20 cellular contexts compared by ENCODE assay signal in genomic region chr22:29061773-29062172, GRCh38. TPM values are rescaled to one million over a fixed set of nuclear protein-coding genes. Genes with fewer than 3 reads are reported as not detected.
"Had no signal": no experiment of that assay in that cellular context is flagged by ENCODE, and none has a peak within 500 bp of the region (broad histone marks: within the 10 kb centered on the region; RNA-seq: fewer than 3 reads in every experiment).

C22orf31 (minus strand) TSS chr22:29061831; CDS start chr22:29061792, 39 bp downstream.

- H3K4me1 ChIP-seq: body of pancreas, heart right ventricle, left lung, pancreas had no signal

- H3K9me3 ChIP-seq: body of pancreas, heart right ventricle, left lung, mucosa of descending colon, pancreas, spleen had no signal

- H3K4me3 Mint-ChIP-seq: activated CD4-positive, alpha-beta T cell treated with anti-CD3 and anti-CD28 coated beads, Interleukin-2, amount 10 ng/mL, durations not matched to agents 7 days and 5 days; activated naive CD4-positive, alpha-beta T cell treated with anti-CD3 and anti-CD28 coated beads for 36 hours; activated T-cell treated with anti-CD3 and anti-CD28 coated beads, Interleukin-2, amount 50 U/mL, for 4 hours; memory B cell had no signal

- H3K27me3 ChIP-seq: body of pancreas, pancreas had no signal

- H3K36me3 Mint-ChIP-seq: memory B cell, naive B cell had no signal

- H3K27ac Mint-ChIP-seq: activated CD4-positive, alpha-beta T cell treated with anti-CD3 and anti-CD28 coated beads, Interleukin-2, amount 10 ng/mL, durations not matched to agents 7 days and 5 days; activated naive CD4-positive, alpha-beta T cell treated with anti-CD3 and anti-CD28 coated beads for 36 hours; memory B cell; naive B cell had no signal

- H3K27ac ChIP-seq: body of pancreas, heart right ventricle, left lung, pancreas, spleen had no signal

- DNase-seq: activated CD4-positive, alpha-beta T cell treated with anti-CD3 and anti-CD28 coated beads, Interleukin-2, amount 10 ng/mL, durations not matched to agents 7 days and 5 days; activated CD8-positive, alpha-beta memory T cell treated with anti-CD3 and anti-CD28 coated beads, Interleukin-2, amount 50 U/mL, for 4 hours; activated naive CD4-positive, alpha-beta T cell treated with anti-CD3 and anti-CD28 coated beads for 36 hours; activated T-cell treated with anti-CD3 and anti-CD28 coated beads, Interleukin-2, amount 50 U/mL, for 4 hours; body of pancreas; heart right ventricle; left lung; mucosa of descending colon; naive B cell; pancreas; spleen; stimulated activated naive CD4-positive, alpha-beta T cell had no signal

- ATAC-seq: activated CD4-positive, CD25-positive, alpha-beta regulatory T cell treated with anti-CD3 and anti-CD28 coated beads, Interleukin-2, amount 50 U/mL, for 24 hours; activated T-cell treated with anti-CD3 and anti-CD28 coated beads, Interleukin-2, amount 50 U/mL, for 4 hours; left lung; mucosa of descending colon; sciatic nerve had no signal

- H3K36me3 ChIP-seq: heart right ventricle, left lung, pancreas, spleen had no signal

- H3K9me3 Mint-ChIP-seq: activated CD4-positive, alpha-beta T cell treated with anti-CD3 and anti-CD28 coated beads, Interleukin-2, amount 10 ng/mL, durations not matched to agents 7 days and 5 days; activated naive CD4-positive, alpha-beta T cell treated with anti-CD3 and anti-CD28 coated beads for 36 hours; activated T-cell treated with anti-CD3 and anti-CD28 coated beads, Interleukin-2, amount 50 U/mL, for 4 hours; memory B cell; naive B cell had no signal

- H3K4me3 ChIP-seq: body of pancreas, heart right ventricle, left lung, mucosa of descending colon, pancreas, spleen had no signal

RNA-seq across cellular contexts. Expression of gene C22orf31, which starts in this region (rescaled TPM):
- total RNA-seq: activated CD4-positive, alpha-beta T cell treated with anti-CD3 and anti-CD28 coated beads, Interleukin-2, amount 10 ng/mL, durations not matched to agents 7 days and 5 days; activated naive CD4-positive, alpha-beta T cell treated with anti-CD3 and anti-CD28 coated beads for 36 hours; activated T-cell treated with anti-CD3 and anti-CD28 coated beads, Interleukin-2, amount 50 U/mL, for 4 hours; body of pancreas; epithelial cell of proximal tubule; kidney epithelial cell; pancreas; pulmonary artery endothelial cell; sciatic nerve; spleen; ureter had no signal
- polyA plus RNA-seq: fibroblast of lung, heart right ventricle, spleen had no signal
